ENCODE assay signal across 20 cellular contexts in the genomic region with DNA sequence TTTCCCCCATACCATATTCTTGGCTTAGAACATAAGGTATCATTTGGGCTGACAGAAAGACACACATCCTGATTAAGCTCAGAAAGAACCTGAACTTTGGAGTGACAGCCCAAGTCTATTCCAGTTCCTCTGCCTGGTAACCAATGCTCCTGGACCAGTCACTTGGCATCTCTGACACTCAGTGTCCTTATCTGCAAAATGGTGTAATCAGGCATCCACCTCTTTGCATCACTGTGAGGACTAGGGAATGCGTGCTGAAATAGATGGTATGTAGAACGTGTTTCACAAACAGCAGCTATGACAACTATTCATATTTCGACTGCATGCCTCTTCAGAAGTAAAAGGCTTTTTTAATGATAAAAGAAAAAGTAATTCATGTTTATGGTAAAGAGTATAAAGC. TPM values are rescaled to one million over a fixed set of nuclear protein-coding genes. Genes with fewer than 3 reads are reported as not detected.
A peak's percentile ranks its signal among the peaks of the same experiment; 100 is the strongest.
DNase-seq lines count a peak whose midpoint lies in the region; ATAC-seq and TF ChIP-seq lines count a peak whose summit lies in the region.
"Had no signal": no experiment of that assay in that cellular context is flagged by ENCODE, and none has a peak within 500 bp of the region (broad histone marks: within the 10 kb centered on the region; RNA-seq: fewer than 3 reads in every experiment).

No MANE protein-coding gene starts in this region.

- peaks cover 60% of the 10 kb centered on the region for H3K36me3 ChIP-seq in DOHH2 (ENCODE audit: control insufficient read depth, low read length)
- H3K36me3 ChIP-seq in trophoblast cell (ENCODE audit: control insufficient read depth in 1 of 2, insufficient read depth in 2 of 2, low read length in 2 of 2) = no peaks in the 10 kb centered on the region

- H4K20me1 ChIP-seq in DOHH2 (ENCODE audit: control insufficient read depth, insufficient read depth, low read depth, low read length) = no peaks in the 10 kb centered on the region

- no peaks in the 10 kb centered on the region for H3K79me1 ChIP-seq in trophoblast cell (ENCODE audit: low read length)

- H3K27ac ChIP-seq in DOHH2 (ENCODE audit: low read depth, low read length) (peak overlapping the region; percentile 15; the same call in 1 of the 2 replicates), trophoblast cell (ENCODE audit: low read depth, low read length) (no peak overlapping the region)
- H3K27ac ChIP-seq: SK-N-MC had no signal

- peaks cover 74% of the 10 kb centered on the region for H3K4me1 ChIP-seq in DOHH2 (ENCODE audit: control insufficient read depth, low read length)
- H3K4me1 ChIP-seq in trophoblast cell (ENCODE audit: control insufficient read depth in 1 of 2, insufficient read depth in 2 of 2, low read length in 2 of 2) = no peaks in the 10 kb centered on the region

- ATAC-seq in GM21528 (IDR thresholded peaks at IDR 0.05; ENCODE audit: low FRiP score, unreplicated experiment) (no peak), GM18858 (IDR thresholded peaks at IDR 0.05; ENCODE audit: unreplicated experiment) (no peak)

- no peak overlapping the region for H2BK5ac ChIP-seq in trophoblast cell (ENCODE audit: low read depth, low read length, poor library complexity)

- no peak for TF ChIP-seq CTCF in DOHH2 (IDR thresholded peaks at IDR 0.05; ENCODE audit: low read depth, low read length, poor library complexity, severe bottlenecking)
- no peak for TF ChIP-seq CTCF in fibroblast of pulmonary artery (IDR thresholded peaks at IDR 0.05; ENCODE audit: low read length, missing control alignments)

- H3K79me2 ChIP-seq in DOHH2 (ENCODE audit: control insufficient read depth, low read length) (peaks cover 90% of the 10 kb centered on the region), trophoblast cell (ENCODE audit: control insufficient read depth, insufficient read depth, low read length, poor library complexity) (no peaks in the 10 kb centered on the region)

- H4K91ac ChIP-seq in trophoblast cell (ENCODE audit: low read depth, low read length) = no peak overlapping the region

- no CpG with 5 or more reads among the region's 3 CpGs for WGBS in trophoblast cell (ENCODE audit: extremely low coverage, insufficient coverage, insufficient read length)

- no peak overlapping the region for H3K23ac ChIP-seq in trophoblast cell (ENCODE audit: low read length)

- peaks cover 16% of the 10 kb centered on the region for H3F3A ChIP-seq in DOHH2 (ENCODE audit: control insufficient read depth, insufficient read depth)

- no peak overlapping the region for H2AFZ ChIP-seq in trophoblast cell (ENCODE audit: insufficient read depth, low read length, poor library complexity)

- H2BK12ac ChIP-seq in trophoblast cell (ENCODE audit: low read length) = no peak overlapping the region

- peak; percentile 3 for DNase-seq in NCI-H226
- DNase-seq in fibroblast of pulmonary artery (ENCODE audit: low read depth) = peak; percentile 27
- DNase-seq in trophoblast cell = peak; percentile 80 to 95
- no peak for DNase-seq in AG20443 (ENCODE audit: low spot score)
- DNase-seq: AML-193; CD4-positive, CD25-positive, alpha-beta regulatory T cell; COR-L47; DMS 273 treated with DMSO at 0.1 percent for 48 hours; DND-41; GDM1; KG1; NCI-H1417 treated with DMSO at 0.1 percent for 48 hours; NCI-H1930; NCI-H2171; NCI-H446; Right ventricle myocardium superior had no signal

- H3K9me3 ChIP-seq in DOHH2 (ENCODE audit: control insufficient read depth, insufficient read depth, low read length) (no peaks in the 10 kb centered on the region), trophoblast cell (ENCODE audit: insufficient read depth, low read depth, low read length) (no peaks in the 10 kb centered on the region)

- no peak overlapping the region for H2AK5ac ChIP-seq in trophoblast cell (ENCODE audit: low read length)

- H3K4ac ChIP-seq in trophoblast cell (ENCODE audit: low read depth, low read length) = no peak overlapping the region

- no peak overlapping the region for H3K14ac ChIP-seq in trophoblast cell (ENCODE audit: low read length)

- H3K27me3 ChIP-seq in DOHH2 (ENCODE audit: control insufficient read depth, low read length) (no peaks in the 10 kb centered on the region), trophoblast cell (ENCODE audit: insufficient read depth, low read length) (no peaks in the 10 kb centered on the region)

- H3K4me3 ChIP-seq in DOHH2 (ENCODE audit: low read length) (no peak overlapping the region), fibroblast of pulmonary artery (replicated peaks; ENCODE audit: low read depth, low read length) (no peak overlapping the region), trophoblast cell (ENCODE audit: low read depth, low read length) (no peak overlapping the region)
- H3K4me3 ChIP-seq: SK-N-MC had no signal

- H4K8ac ChIP-seq in trophoblast cell (ENCODE audit: low read depth, low read length) = no peak overlapping the region

- H4K12ac ChIP-seq in trophoblast cell (ENCODE audit: low read depth, low read length) = no peak overlapping the region

- no peak overlapping the region for H2BK120ac ChIP-seq in trophoblast cell (ENCODE audit: insufficient read depth, low read length, poor library complexity)

- no peak overlapping the region for H3K9ac ChIP-seq in trophoblast cell (ENCODE audit: low read length)

- no peaks in the 10 kb centered on the region for H3K9me2 ChIP-seq in DOHH2 (replicated peaks; ENCODE audit: control insufficient read depth, low read length)

- H3K4me2 ChIP-seq in DOHH2 (ENCODE audit: low read length) (peak overlapping the region; percentile 19), trophoblast cell (ENCODE audit: low read length) (no peak overlapping the region)

- H3K18ac ChIP-seq in trophoblast cell (ENCODE audit: low read length) = no peak overlapping the region

RNA-seq across cellular contexts. Expression of a gene that starts 26.2 kb away (rescaled TPM):
- 0.75 and 1.3 TPM in 2 replicates for polyA plus RNA-seq in trophoblast cell (2013)
